Comparison of ENCODE assay signal across 12 cellular contexts in genomic region chr6:70103798-70104197, GRCh38.
DNase-seq lines count a peak whose midpoint lies in the region; ATAC-seq and TF ChIP-seq lines count a peak whose summit lies in the region.
"Had no signal": no experiment of that assay in that cellular context is flagged by ENCODE, and none has a peak within 500 bp of the region (broad histone marks: within the 10 kb centered on the region; RNA-seq: fewer than 3 reads in every experiment).

No MANE protein-coding gene starts in this region.

- intact Hi-C loops in PC-3 (cut with micrococcal nuclease) = loop anchor here (10.0 kb wide), 1 partner anchor 269 kb away; no protein-coding TSS in a partner anchor
- intact Hi-C loops in activated CD4-positive, alpha-beta memory T cell treated with anti-CD3 and anti-CD28 coated beads for 36 hours (cut with micrococcal nuclease) = no loop called here

- POLR2A ChIA-PET in AG04450 (lab: Yijun Ruan, JAX) (no interaction called here), PC-3 (lab: Charles Lee; ENCODE audit: unreplicated experiment) (no interaction called here)
- POLR2A ChIA-PET in activated CD4-positive, alpha-beta memory T cell treated with anti-CD3 and anti-CD28 coated beads for 36 hours (lab: Charles Lee) = no interaction called here

- no peaks in the 10 kb centered on the region for H3K36me3 ChIP-seq in DND-41 (ENCODE audit: insufficient read depth, low read length)
- no peaks in the 10 kb centered on the region for H3K36me3 ChIP-seq in PC-3 (ENCODE audit: low read depth, low read length)
- H3K36me3 ChIP-seq: upper lobe of left lung had no signal

- no peak for ATAC-seq in DND-41 (ENCODE audit: insufficient read depth, low read depth)
- no peak for ATAC-seq in PC-3
- no peak for ATAC-seq in GM19395 (IDR thresholded peaks at IDR 0.05; ENCODE audit: unreplicated experiment)
- ATAC-seq in GM19035 (IDR thresholded peaks at IDR 0.05; ENCODE audit: unreplicated experiment) = no peak

- H4K20me1 ChIP-seq in DND-41 (ENCODE audit: insufficient read depth, low read length) (no peaks in the 10 kb centered on the region), PC-3 (ENCODE audit: low read length) (no peaks in the 10 kb centered on the region)

- H3K79me2 ChIP-seq in DND-41 (ENCODE audit: insufficient read depth, low read length) = no peaks in the 10 kb centered on the region
- no peaks in the 10 kb centered on the region for H3K79me2 ChIP-seq in PC-3 (ENCODE audit: low read length)

- no peaks in the 10 kb centered on the region for H3K9me3 ChIP-seq in AG04450 (ENCODE audit: control insufficient read depth, insufficient read depth, low read length)
- H3K9me3 ChIP-seq in DND-41 (ENCODE audit: insufficient read depth, low read length, severe bottlenecking) = no peaks in the 10 kb centered on the region
- H3K9me3 ChIP-seq in PC-3 (ENCODE audit: low read length) = no peaks in the 10 kb centered on the region
- H3K9me3 ChIP-seq: upper lobe of left lung had no signal

- no peak overlapping the region for H3K4me3 Mint-ChIP-seq in glutamatergic neuron (ENCODE audit: unreplicated experiment)
- H3K4me3 Mint-ChIP-seq in activated CD4-positive, alpha-beta memory T cell treated with anti-CD3 and anti-CD28 coated beads for 36 hours = no peak overlapping the region

- no peaks in the 10 kb centered on the region for H3K4me1 ChIP-seq in DND-41 (ENCODE audit: insufficient read depth, low read length)
- H3K4me1 ChIP-seq in PC-3 (ENCODE audit: insufficient read depth, low read length) = no peaks in the 10 kb centered on the region
- H3K4me1 ChIP-seq: upper lobe of left lung had no signal

- H3K27ac Mint-ChIP-seq in glutamatergic neuron (ENCODE audit: unreplicated experiment) = no peak overlapping the region
- H3K27ac Mint-ChIP-seq in activated CD4-positive, alpha-beta memory T cell treated with anti-CD3 and anti-CD28 coated beads for 36 hours = no peak overlapping the region

- DNase-seq in AG04450 (ENCODE audit: low read depth, low spot score) (no peak), DND-41 (no peak), PC-3 (peak; percentile 9), glutamatergic neuron (no peak), COR-L47 (lab: John Stamatoyannopoulos, UW) (no peak)
- DNase-seq in activated CD4-positive, alpha-beta memory T cell treated with anti-CD3 and anti-CD28 coated beads for 36 hours = no peak
- DNase-seq: midbrain, NCI-H2081 treated with DMSO at 0.1 percent for 48 hours, T-helper 2 cell, upper lobe of left lung had no signal

- no peak overlapping the region for H2AFZ ChIP-seq in DND-41 (ENCODE audit: low read depth, low read length)
- H2AFZ ChIP-seq in PC-3 (ENCODE audit: low read length) = no peak overlapping the region

- no TSS peak for BruUV-seq in PC-3 (replicated peaks; lab: Mats Ljungman, UMichigan)

- no peaks in the 10 kb centered on the region for H3K36me3 Mint-ChIP-seq in glutamatergic neuron (ENCODE audit: unreplicated experiment)
- no peaks in the 10 kb centered on the region for H3K36me3 Mint-ChIP-seq in activated CD4-positive, alpha-beta memory T cell treated with anti-CD3 and anti-CD28 coated beads for 36 hours

- H3K27me3 ChIP-seq in AG04450 (ENCODE audit: control insufficient read depth, insufficient read depth, low read length) (no peaks in the 10 kb centered on the region), DND-41 (ENCODE audit: insufficient read depth, low read length, poor library complexity) (peaks cover 5% of the 10 kb centered on the region), PC-3 (ENCODE audit: low read length) (peaks cover 14% of the 10 kb centered on the region; the same call in 1 of the 2 replicates)
- H3K27me3 ChIP-seq: upper lobe of left lung had no signal

- no peaks in the 10 kb centered on the region for H3F3A ChIP-seq in PC-3 (ENCODE audit: low read length, unreplicated experiment)

- H3K27me3 Mint-ChIP-seq in glutamatergic neuron (ENCODE audit: unreplicated experiment) = no peaks in the 10 kb centered on the region
- peaks cover 4% of the 10 kb centered on the region for H3K27me3 Mint-ChIP-seq in activated CD4-positive, alpha-beta memory T cell treated with anti-CD3 and anti-CD28 coated beads for 36 hours

- H3K9me3 Mint-ChIP-seq in glutamatergic neuron (ENCODE audit: unreplicated experiment) = no peaks in the 10 kb centered on the region
- H3K9me3 Mint-ChIP-seq in activated CD4-positive, alpha-beta memory T cell treated with anti-CD3 and anti-CD28 coated beads for 36 hours = no peaks in the 10 kb centered on the region

- no peaks in the 10 kb centered on the region for H3K9me2 ChIP-seq in PC-3 (replicated peaks; ENCODE audit: low read length)

- H3K27ac ChIP-seq in AG04450 (ENCODE audit: low read depth, low read length) (no peak overlapping the region), DND-41 (ENCODE audit: low read length) (no peak overlapping the region), PC-3 (ENCODE audit: low read length) (no peak overlapping the region)
- H3K27ac ChIP-seq: upper lobe of left lung had no signal

- TF ChIP-seq CTCF in AG04450 (IDR thresholded peaks at IDR 0.05; ENCODE audit: low read depth, low read length) = peak; percentile 57
- peak; percentile 56 for TF ChIP-seq CTCF in DND-41 (IDR thresholded peaks at IDR 0.05; ENCODE audit: borderline replicate concordance, extremely low read depth, low read length, poor library complexity, severe bottlenecking)
- peak; percentile 71 for TF ChIP-seq CTCF in PC-3 (conservative IDR thresholded peaks at IDR 0.05; ENCODE audit: low read depth, low read length)
- TF ChIP-seq CTCF in glutamatergic neuron (IDR thresholded peaks at IDR 0.05; ENCODE audit: partially characterized antibody, unreplicated experiment) = peak; percentile 67

- no peak overlapping the region for H3K4me2 ChIP-seq in DND-41 (ENCODE audit: insufficient read depth, low read length)
- H3K4me2 ChIP-seq in PC-3 (ENCODE audit: low read length) = no peak overlapping the region

- no peaks in the 10 kb centered on the region for H3K4me1 Mint-ChIP-seq in glutamatergic neuron (ENCODE audit: low read depth, unreplicated experiment)
- H3K4me1 Mint-ChIP-seq in activated CD4-positive, alpha-beta memory T cell treated with anti-CD3 and anti-CD28 coated beads for 36 hours (ENCODE audit: low read depth) = no peaks in the 10 kb centered on the region

- CTCF ChIA-PET in AG04450 (lab: Charles Lee) = interaction anchor here (1.1 to 1.4 kb wide), 2 partner anchors 9 to 264 kb away, joined by 3 to 4 read pairs; no protein-coding TSS in a partner anchor
- CTCF ChIA-PET in PC-3 (lab: Charles Lee) = no interaction called here
- CTCF ChIA-PET in activated CD4-positive, alpha-beta memory T cell treated with anti-CD3 and anti-CD28 coated beads for 36 hours (lab: Charles Lee) = interaction anchor here (0.9 to 2.1 kb wide), 3 partner anchors 9 to 371 kb away, joined by 3 to 8 read pairs (median 8); no protein-coding TSS in a partner anchor

- H3K4me3 ChIP-seq in AG04450 (ENCODE audit: low read depth, low read length) = no peak overlapping the region
- H3K4me3 ChIP-seq in DND-41 (ENCODE audit: low read depth in 1 of 2, low read length in 2 of 2) = no peak overlapping the region
- no peak overlapping the region for H3K4me3 ChIP-seq in PC-3 (ENCODE audit: low read length)
- H3K4me3 ChIP-seq: upper lobe of left lung had no signal

- H3K9ac ChIP-seq in DND-41 (ENCODE audit: low read depth, low read length) (no peak overlapping the region), PC-3 (ENCODE audit: low read length) (no peak overlapping the region)
